In genomic region chr3:67113802-67114407, GRCh38 we compare ENCODE assay signal across 8 cellular contexts.
A peak's percentile ranks its signal among the peaks of the same experiment; 100 is the strongest.
DNase-seq lines count a peak whose midpoint lies in the region; ATAC-seq, FAIRE-seq and TF ChIP-seq lines count a peak whose summit lies in the region.

No MANE protein-coding gene starts in this region.

- no peak overlapping the region for H3K4ac ChIP-seq in trophoblast cell (ENCODE audit: low read depth, low read length)

- H3K4me1 ChIP-seq in trophoblast cell (ENCODE audit: control insufficient read depth in 1 of 2, insufficient read depth in 2 of 2, low read length in 2 of 2) (no peaks in the 10 kb centered on the region), upper lobe of right lung (no peaks in the 10 kb centered on the region)

- TF ChIP-seq CTCF in GM10248 (IDR thresholded peaks at IDR 0.05; ENCODE audit: control extremely low read depth, extremely low read depth, low read depth, missing control alignments): peak; percentile 97
- peak; percentile 88 for TF ChIP-seq CTCF in LNCAP (IDR thresholded peaks at IDR 0.05)
- TF ChIP-seq CTCF in upper lobe of right lung (IDR thresholded peaks at IDR 0.05): peak; percentile 90

- H3K27ac ChIP-seq in trophoblast cell (ENCODE audit: low read depth, low read length) (no peak overlapping the region), upper lobe of right lung (no peak overlapping the region)

- H4K8ac ChIP-seq in trophoblast cell (ENCODE audit: low read depth, low read length): no peak overlapping the region

- H3K14ac ChIP-seq in trophoblast cell (ENCODE audit: low read length): no peak overlapping the region

- POLR2A ChIA-PET in GM10248 (lab: Yijun Ruan, JAX): no interaction called here

- ATAC-seq in upper lobe of right lung: peak; percentile 97

- H3K79me2 ChIP-seq in trophoblast cell (ENCODE audit: control insufficient read depth, insufficient read depth, low read length, poor library complexity): no peaks in the 10 kb centered on the region

- TF ChIP-seq POLR2A in H54 (IDR thresholded peaks at IDR 0.05; ENCODE audit: low read depth, low read length): no peak

- H3K18ac ChIP-seq in trophoblast cell (ENCODE audit: low read length): no peak overlapping the region

- WGBS in trophoblast cell (ENCODE audit: extremely low coverage, insufficient coverage, insufficient read length): no CpG with 5 or more reads among the region's 6 CpGs

- no peak overlapping the region for H3K23ac ChIP-seq in trophoblast cell (ENCODE audit: low read length)

- no peaks in the 10 kb centered on the region for H3K36me3 ChIP-seq in trophoblast cell (ENCODE audit: control insufficient read depth in 1 of 2, insufficient read depth in 2 of 2, low read length in 2 of 2)
- H3K36me3 ChIP-seq in upper lobe of right lung: no peaks in the 10 kb centered on the region

- peak; percentile 56 for DNase-seq in GM10248 (ENCODE audit: extremely low spot score)
- DNase-seq in H54 (ENCODE audit: insufficient read length, low spot score): peak; percentile 46
- DNase-seq in SHP77 (lab: John Stamatoyannopoulos, UW): peak; percentile 76 to 77
- peak; percentile 65 for DNase-seq in activated gamma-delta T cell treated with anti-CD3 and anti-CD28 coated beads, Interleukin-2, amount 50 U/mL, for 16 hours (ENCODE audit: low read depth)
- peak; percentile 79 for DNase-seq in globus pallidus (ENCODE audit: low spot score)
- peak; percentile 81 to 94 for DNase-seq in trophoblast cell
- DNase-seq in upper lobe of right lung: peak; percentile 78

- H2AFZ ChIP-seq in trophoblast cell (ENCODE audit: insufficient read depth, low read length, poor library complexity): no peak overlapping the region

- H4K12ac ChIP-seq in trophoblast cell (ENCODE audit: low read depth, low read length): no peak overlapping the region

- no peaks in the 10 kb centered on the region for H3K9me3 ChIP-seq in trophoblast cell (ENCODE audit: insufficient read depth, low read depth, low read length)
- no peaks in the 10 kb centered on the region for H3K9me3 ChIP-seq in upper lobe of right lung

- H3K27me3 ChIP-seq in trophoblast cell (ENCODE audit: insufficient read depth, low read length): no peaks in the 10 kb centered on the region
- no peaks in the 10 kb centered on the region for H3K27me3 ChIP-seq in upper lobe of right lung

- no peak overlapping the region for H2AK5ac ChIP-seq in trophoblast cell (ENCODE audit: low read length)

- H3K79me1 ChIP-seq in trophoblast cell (ENCODE audit: low read length): no peaks in the 10 kb centered on the region

- CTCF ChIA-PET in GM10248 (lab: Yijun Ruan, JAX): interaction anchor here (0.6 to 3.6 kb wide), 62 partner anchors 9 to 1805 kb away, joined by 3 to 75 read pairs (median 4); partner anchors contain the start of gene KBTBD8

- no peak overlapping the region for H2BK120ac ChIP-seq in trophoblast cell (ENCODE audit: insufficient read depth, low read length, poor library complexity)

- no peak overlapping the region for H2BK5ac ChIP-seq in trophoblast cell (ENCODE audit: low read depth, low read length, poor library complexity)

- intact Hi-C loops in upper lobe of right lung (cut with DNase I): no loop called here

- no peak overlapping the region for H4K91ac ChIP-seq in trophoblast cell (ENCODE audit: low read depth, low read length)

- no peak overlapping the region for H3K9ac ChIP-seq in trophoblast cell (ENCODE audit: low read length)

- H2BK12ac ChIP-seq in trophoblast cell (ENCODE audit: low read length): no peak overlapping the region

- peak; percentile 86 for FAIRE-seq in H54 (lab: Jason Lieb, UNC)

- H3K4me3 ChIP-seq in trophoblast cell (ENCODE audit: low read depth, low read length) (no peak overlapping the region), upper lobe of right lung (no peak overlapping the region)

- no peak overlapping the region for H3K4me2 ChIP-seq in trophoblast cell (ENCODE audit: low read length)
